1 cellular context compared by ENCODE assay signal in genomic region chr7:39954694-39955093, GRCh38.
TF ChIP-seq lines count a peak whose summit lies in the region.

No MANE protein-coding gene starts in this region.

TF ChIP-seq in IMR-90, 13 proteins besides CTCF, POLR2A, EP300 and RAD21:
- TF ChIP-seq FOS (IDR thresholded peaks at IDR 0.05; ENCODE audit: low read depth, low read length) = no peak
- no peak for TF ChIP-seq CHD1 (IDR thresholded peaks at IDR 0.05; ENCODE audit: low read depth, low read length)
- TF ChIP-seq SMC3 (IDR thresholded peaks at IDR 0.05; ENCODE audit: low read depth, low read length) = no peak
- TF ChIP-seq, protein P1, sequence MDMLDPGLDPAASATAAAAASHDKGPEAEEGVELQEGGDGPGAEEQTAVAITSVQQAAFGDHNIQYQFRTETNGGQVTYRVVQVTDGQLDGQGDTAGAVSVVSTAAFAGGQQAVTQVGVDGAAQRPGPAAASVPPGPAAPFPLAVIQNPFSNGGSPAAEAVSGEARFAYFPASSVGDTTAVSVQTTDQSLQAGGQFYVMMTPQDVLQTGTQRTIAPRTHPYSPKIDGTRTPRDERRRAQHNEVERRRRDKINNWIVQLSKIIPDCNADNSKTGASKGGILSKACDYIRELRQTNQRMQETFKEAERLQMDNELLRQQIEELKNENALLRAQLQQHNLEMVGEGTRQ (IDR thresholded peaks at IDR 0.05; ENCODE audit: low read depth, low read length) = no peak
- no peak for TF ChIP-seq MAZ (IDR thresholded peaks at IDR 0.05; ENCODE audit: borderline replicate concordance, low read depth, low read length)
- TF ChIP-seq MAFK (IDR thresholded peaks at IDR 0.05; ENCODE audit: low read depth, low read length) = no peak
- TF ChIP-seq, protein P2, sequence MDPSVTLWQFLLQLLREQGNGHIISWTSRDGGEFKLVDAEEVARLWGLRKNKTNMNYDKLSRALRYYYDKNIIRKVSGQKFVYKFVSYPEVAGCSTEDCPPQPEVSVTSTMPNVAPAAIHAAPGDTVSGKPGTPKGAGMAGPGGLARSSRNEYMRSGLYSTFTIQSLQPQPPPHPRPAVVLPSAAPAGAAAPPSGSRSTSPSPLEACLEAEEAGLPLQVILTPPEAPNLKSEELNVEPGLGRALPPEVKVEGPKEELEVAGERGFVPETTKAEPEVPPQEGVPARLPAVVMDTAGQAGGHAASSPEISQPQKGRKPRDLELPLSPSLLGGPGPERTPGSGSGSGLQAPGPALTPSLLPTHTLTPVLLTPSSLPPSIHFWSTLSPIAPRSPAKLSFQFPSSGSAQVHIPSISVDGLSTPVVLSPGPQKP (IDR thresholded peaks at IDR 0.05; ENCODE audit: borderline replicate concordance, low read depth, low read length) = no peak
- no peak for TF ChIP-seq BHLHE40 (IDR thresholded peaks at IDR 0.05; ENCODE audit: low read depth, low read length)
- TF ChIP-seq CEBPB (IDR thresholded peaks at IDR 0.05; ENCODE audit: low read depth, low read length) = no peak
- TF ChIP-seq MXI1 (IDR thresholded peaks at IDR 0.05; ENCODE audit: borderline replicate concordance, low read depth, low read length) = no peak
- no peak for TF ChIP-seq NFE2L2 (IDR thresholded peaks at IDR 0.05; ENCODE audit: low read depth, low read length)
- TF ChIP-seq RFX5 (IDR thresholded peaks at IDR 0.05; ENCODE audit: low read depth, low read length) = no peak
- no peak for TF ChIP-seq RCOR1 (IDR thresholded peaks at IDR 0.05; ENCODE audit: insufficient replicate concordance, low read length)
